ENCODE assay signal across 8 cellular contexts in the genomic region with DNA sequence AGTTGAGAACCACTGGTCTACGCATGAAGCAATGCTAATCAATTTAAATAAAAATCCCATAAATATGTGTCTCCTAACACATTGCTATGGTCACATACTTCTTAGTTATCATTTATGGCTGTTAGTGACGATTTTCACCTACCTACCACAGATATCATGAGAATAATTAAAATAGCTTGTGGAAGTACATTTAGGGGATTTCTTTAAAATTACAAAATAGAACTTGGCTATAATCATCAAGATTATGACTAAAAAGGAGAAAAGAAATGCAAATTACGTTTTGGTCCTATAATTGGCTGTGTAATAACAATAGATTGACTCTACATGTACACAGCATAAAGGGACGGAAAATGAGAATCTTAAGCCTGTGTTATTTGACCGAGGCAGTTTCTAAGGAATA.
ATAC-seq lines count a peak whose summit lies in the region.

No MANE protein-coding gene starts in this region.

- ATAC-seq in GM18499 (IDR thresholded peaks at IDR 0.05; ENCODE audit: insufficient read depth, unreplicated experiment) (peak; percentile 71), GM18867 (IDR thresholded peaks at IDR 0.05; ENCODE audit: unreplicated experiment) (peak; percentile 87), GM19372 (IDR thresholded peaks at IDR 0.05; ENCODE audit: low read depth, unreplicated experiment) (peak; percentile 63), GM21526 (IDR thresholded peaks at IDR 0.05; ENCODE audit: low FRiP score, unreplicated experiment) (peak; percentile 57), HG02610 (IDR thresholded peaks at IDR 0.05; ENCODE audit: unreplicated experiment) (peak; percentile 82), HG02884 (IDR thresholded peaks at IDR 0.05; ENCODE audit: unreplicated experiment) (peak; percentile 74), HG03159 (IDR thresholded peaks at IDR 0.05; ENCODE audit: unreplicated experiment) (peak; percentile 72), HG03558 (IDR thresholded peaks at IDR 0.05; ENCODE audit: extremely low read depth, unreplicated experiment) (peak; percentile 42)

Comparison
In these comparisons a context has a peak if more than half of its experiments do, and no peak if none do; other contexts are left out.
1. Peak in every context shown above with its lines: ATAC-seq.